In the genomic region with DNA sequence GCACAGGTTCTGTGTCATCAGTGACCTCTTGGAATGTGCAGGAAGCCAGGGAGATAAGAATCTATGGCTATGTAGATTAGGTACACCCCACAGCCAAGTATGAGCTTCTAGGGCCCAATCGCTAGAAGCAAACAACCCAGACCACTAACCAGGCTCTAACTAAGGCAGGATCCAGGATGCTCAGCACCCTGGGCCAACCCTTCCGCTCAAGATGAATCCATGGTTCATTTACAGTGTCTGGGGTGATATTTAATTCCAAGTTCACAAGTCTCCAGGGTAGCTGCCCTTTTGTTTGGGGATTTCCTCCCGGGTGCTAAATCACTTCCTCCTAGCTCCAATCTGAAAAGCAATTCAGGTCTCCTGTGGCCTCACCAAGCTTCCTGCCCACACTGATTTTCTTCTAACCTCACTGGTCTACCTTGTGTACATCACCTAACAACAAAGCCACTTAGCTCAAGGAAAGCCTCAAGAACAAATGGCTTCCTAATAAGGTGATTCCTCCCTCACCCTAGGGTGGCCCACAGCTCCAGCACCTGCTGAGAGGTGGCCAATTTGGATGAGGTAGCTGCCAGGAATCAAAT, we compare ENCODE assay signal across 8 cellular contexts. TPM values are rescaled to one million over a fixed set of nuclear protein-coding genes. Genes with fewer than 3 reads are reported as not detected.
A peak's percentile ranks its signal among the peaks of the same experiment; 100 is the strongest.
DNase-seq lines count a peak whose midpoint lies in the region; TF ChIP-seq lines count a peak whose summit lies in the region.

No MANE protein-coding gene starts in this region.

- no peak overlapping the region for H3K14ac ChIP-seq in neuronal stem cell (ENCODE audit: low read length)

- no peak overlapping the region for H3K23ac ChIP-seq in neuronal stem cell (ENCODE audit: low read depth, low read length, poor library complexity)

- H4K91ac ChIP-seq in neuronal stem cell (ENCODE audit: low read depth, low read length, poor library complexity), result no peak overlapping the region

- no peaks in the 10 kb centered on the region for H3K36me3 ChIP-seq in mammary epithelial cell (ENCODE audit: insufficient read depth, low read length)
- H3K36me3 ChIP-seq in neuronal stem cell (replicated peaks in 1 of 2; ENCODE audit: control insufficient read depth in 2 of 2, insufficient read depth in 2 of 2, low read length in 2 of 2), result no peaks in the 10 kb centered on the region

- no peak overlapping the region for H3K18ac ChIP-seq in neuronal stem cell (ENCODE audit: low read length)

- no peak overlapping the region for H3K4ac ChIP-seq in neuronal stem cell (ENCODE audit: low read length)

- H2BK120ac ChIP-seq in neuronal stem cell (ENCODE audit: low read depth, low read length), result no peak overlapping the region

- H3K36me3 Mint-ChIP-seq in neural crest cell (ENCODE audit: low read depth), result no peaks in the 10 kb centered on the region

- peak; percentile 44 for DNase-seq in ELF-1 (ENCODE audit: low read depth, low spot score)
- DNase-seq in NB4 (ENCODE audit: low read depth), result peak; percentile 21
- DNase-seq in mammary epithelial cell, result peak; percentile 54
- no peak for DNase-seq in neural crest cell (ENCODE audit: low read depth, low spot score)
- DNase-seq in neuronal stem cell (ENCODE audit: low spot score), result no peak
- no peak for DNase-seq in NCI-H524 (lab: John Stamatoyannopoulos, UW)
- no peak for DNase-seq in cortex of kidney (lab: John Stamatoyannopoulos, UW)
- DNase-seq in COLO829 (ENCODE audit: low spot score), result no peak

- H3K4me1 ChIP-seq in mammary epithelial cell (ENCODE audit: insufficient read depth, low read length) (peaks cover 52% of the 10 kb centered on the region), neuronal stem cell (ENCODE audit: control insufficient read depth in 2 of 2, insufficient read depth in 1 of 2, low read depth in 1 of 2, low read length in 2 of 2) (peaks cover 5 to 9% of the 10 kb centered on the region in 2 donors)

- H4K8ac ChIP-seq in neuronal stem cell (ENCODE audit: low read depth, low read length), result no peak overlapping the region

- no peak overlapping the region for H2BK12ac ChIP-seq in neuronal stem cell (ENCODE audit: low read length)

- H3K4me3 Mint-ChIP-seq in neural crest cell, result peak overlapping the region; percentile 31

- CTCF ChIA-PET in mammary epithelial cell (lab: Charles Lee; ENCODE audit: low non-redundant PET), result no interaction called here

- H2AK5ac ChIP-seq in neuronal stem cell (ENCODE audit: low read depth, low read length), result no peak overlapping the region

- peaks cover 75% of the 10 kb centered on the region for H3K79me2 ChIP-seq in mammary epithelial cell (ENCODE audit: insufficient read depth, low read length)

- H2AFZ ChIP-seq in mammary epithelial cell (ENCODE audit: low read depth, low read length) (no peak overlapping the region), neuronal stem cell (ENCODE audit: low read length) (no peak overlapping the region)

- H3K4me3 ChIP-seq in NB4 (ENCODE audit: low read depth, low read length) (no peak overlapping the region), mammary epithelial cell (replicated peaks in 1 of 3; ENCODE audit: insufficient read depth in 1 of 3, low read depth in 2 of 3, low read length in 3 of 3) (peak overlapping the region in 2 of 3 experiments; percentile 87 to 98), neuronal stem cell (ENCODE audit: low read length in 2 of 2) (no peak overlapping the region)

- H3K9me3 Mint-ChIP-seq in neural crest cell, result no peaks in the 10 kb centered on the region

- H3K9me3 ChIP-seq in mammary epithelial cell (replicated peaks; ENCODE audit: insufficient read depth, low read length) (no peaks in the 10 kb centered on the region), neuronal stem cell (replicated peaks in 1 of 2; ENCODE audit: control insufficient read depth in 2 of 2, insufficient read depth in 1 of 2, low read depth in 1 of 2, low read length in 2 of 2) (no peaks in the 10 kb centered on the region)

- H3K9ac ChIP-seq in mammary epithelial cell (ENCODE audit: insufficient read depth, low read length) (no peak overlapping the region), neuronal stem cell (ENCODE audit: low read depth, low read length, poor library complexity) (no peak overlapping the region)

- H3K79me1 ChIP-seq in neuronal stem cell (ENCODE audit: low read depth, low read length), result peaks cover 1% of the 10 kb centered on the region

- TF ChIP-seq POLR2A in NB4 (IDR thresholded peaks at IDR 0.05; ENCODE audit: extremely low read depth, insufficient read length), result no peak

- H2BK5ac ChIP-seq in neuronal stem cell (ENCODE audit: low read length), result no peak overlapping the region

- H2BK15ac ChIP-seq in neuronal stem cell (ENCODE audit: low read length), result no peak overlapping the region

- H3K27ac Mint-ChIP-seq in neural crest cell (ENCODE audit: unreplicated experiment), result no peak overlapping the region

- no peaks in the 10 kb centered on the region for H4K20me1 ChIP-seq in mammary epithelial cell (ENCODE audit: insufficient read depth, low read length)

- intact Hi-C loops in mammary epithelial cell (cut with micrococcal nuclease), result loop anchor here (5.0 kb wide), 1 partner anchor 143 kb away; a partner anchor contains a TSS

- dilution Hi-C loops in mammary epithelial cell (cut with HindIII; ENCODE audit: low sequenced_read_pairs), result no loop called here

- TF ChIP-seq CTCF in NB4 (IDR thresholded peaks at IDR 0.05; ENCODE audit: low read depth, low read length), result no peak
- no peak for TF ChIP-seq CTCF in mammary epithelial cell (conservative IDR thresholded peaks at IDR 0.05 in 1 of 2, IDR thresholded peaks at IDR 0.05 in 1 of 2; ENCODE audit: extremely low read depth in 1 of 2, insufficient read depth in 1 of 2, low read depth in 1 of 2, low read length in 2 of 2)
- no peak for TF ChIP-seq CTCF in neural crest cell (conservative IDR thresholded peaks at IDR 0.05)

- in situ Hi-C loops in mammary epithelial cell (cut with MboI; ENCODE audit: low sequenced_read_pairs in 2 of 2), result no loop called here

- WGBS in mammary epithelial cell (ENCODE audit: low coverage, missing lambda C conversion rate), result 35% methylated on average over 2 of the region's 3 CpGs
- no CpG with 5 or more reads among the region's 3 CpGs for WGBS in neuronal stem cell (ENCODE audit: extremely low coverage in 2 of 2, insufficient read length in 2 of 2, insufficient replicate concordance in 1 of 2), 2 donors

- H3K27me3 ChIP-seq in mammary epithelial cell (ENCODE audit: insufficient read depth, low read length) (no peaks in the 10 kb centered on the region), neuronal stem cell (ENCODE audit: control insufficient read depth in 3 of 3, insufficient read depth in 3 of 3, low read depth in 1 of 3, low read length in 3 of 3) (peaks cover 0 to 14% (median 0%) of the 10 kb centered on the region in 3 experiments)

- H3K4me2 ChIP-seq in mammary epithelial cell (ENCODE audit: insufficient read depth, low read depth, low read length) (peak overlapping the region; percentile 83), neuronal stem cell (ENCODE audit: insufficient read depth, low read length, poor library complexity, severe bottlenecking) (no peak overlapping the region)

- peaks cover 19% of the 10 kb centered on the region for H3K27me3 Mint-ChIP-seq in neural crest cell (ENCODE audit: low read depth)

- peaks cover 33% of the 10 kb centered on the region for H3K4me1 Mint-ChIP-seq in neural crest cell

- BruUV-seq in mammary epithelial cell (replicated peaks; lab: Mats Ljungman, UMichigan), result no TSS peak

- peak overlapping the region; percentile 20 for H3K27ac ChIP-seq in mammary epithelial cell (ENCODE audit: insufficient read depth, low read depth, low read length)
- no peak overlapping the region for H3K27ac ChIP-seq in neuronal stem cell (replicated peaks; ENCODE audit: low read length)

RNA-seq across cellular contexts. Expression of a gene that starts 2.4 kb away (rescaled TPM):
- total RNA-seq in mammary epithelial cell (10 to 100 TPM; 53.6 to 65.0 TPM), neural crest cell (8.3 and 9.3 TPM in 2 replicates)
- 55.8 TPM for polyA plus RNA-seq in mammary epithelial cell
- 66.8 TPM for polyA minus RNA-seq in mammary epithelial cell
- polyA plus RNA-seq in neuronal stem cell (2013, experiment 1 of 2), result 7.9 TPM
- polyA plus RNA-seq in neuronal stem cell (2013, experiment 2 of 2), result 8.1 TPM

RNA-seq across cellular contexts. Expression of a gene that starts 50.9 kb away (rescaled TPM):
- total RNA-seq in mammary epithelial cell, result under 1 TPM in 1 of 2 donors, not detected in 1; 0.45 TPM
- polyA plus RNA-seq in mammary epithelial cell, result 0.07 TPM
- not detected for polyA minus RNA-seq in mammary epithelial cell
- not detected in 2 replicates for total RNA-seq in neural crest cell
- polyA plus RNA-seq in neuronal stem cell (2013, experiment 1 of 2), result not detected
- not detected for polyA plus RNA-seq in neuronal stem cell (2013, experiment 2 of 2)

Comparison
In these comparisons a context has a peak if more than half of its experiments do, and no peak if none do; other contexts are left out.
1. DNase-seq: peak in ELF-1 (single experiment), NB4 (single experiment) and mammary epithelial cell (single experiment); none in neural crest cell (single experiment), neuronal stem cell (single experiment), NCI-H524 (0 of 2), cortex of kidney (single experiment) and COLO829 (single experiment).
2. H3K4me3 ChIP-seq: peak in mammary epithelial cell (2 of 3); none in NB4 (single experiment) and neuronal stem cell (0 of 2).